22 cellular contexts compared by ENCODE assay signal in genomic region chr14:35506927-35507326, GRCh38. TPM values are rescaled to one million over a fixed set of nuclear protein-coding genes. Genes with fewer than 3 reads are reported as not detected.
A peak's percentile ranks its signal among the peaks of the same experiment; 100 is the strongest.
DNase-seq lines count a peak whose midpoint lies in the region; ATAC-seq lines count a peak whose summit lies in the region.
"Had no signal": no experiment of that assay in that cellular context is flagged by ENCODE, and none has a peak within 500 bp of the region (broad histone marks: within the 10 kb centered on the region; RNA-seq: fewer than 3 reads in every experiment).

No MANE protein-coding gene starts in this region.

- POLR2A ChIA-PET in activated CD4-positive, alpha-beta T cell treated with anti-CD3 and anti-CD28 coated beads, Interleukin-2, amount 10 ng/mL, durations not matched to agents 7 days and 5 days (lab: Charles Lee), result no interaction called here

- CTCF ChIA-PET in activated CD4-positive, alpha-beta T cell treated with anti-CD3 and anti-CD28 coated beads, Interleukin-2, amount 10 ng/mL, durations not matched to agents 7 days and 5 days (lab: Charles Lee), result no interaction called here

- peak; percentile 5 for DNase-seq in AG20443 (ENCODE audit: low spot score)
- peak; percentile 75 for DNase-seq in HCEC 1CT
- peak; percentile 16 for DNase-seq in UCSD-AML1 (lab: John Stamatoyannopoulos, UW; ENCODE audit: unreplicated experiment)
- DNase-seq in glomerular endothelial cell (ENCODE audit: extremely low read depth, low read depth, low spot score), result peak; percentile 23
- no peak for DNase-seq in activated CD4-positive, alpha-beta T cell treated with anti-CD3 and anti-CD28 coated beads, Interleukin-2, amount 10 ng/mL, durations not matched to agents 7 days and 5 days
- DNase-seq in NCI-H510A (lab: John Stamatoyannopoulos, UW), result no peak
- DNase-seq: activated CD4-positive, alpha-beta T cell treated with anti-CD3 and anti-CD28 coated beads for 48 hours; activated naive CD4-positive, alpha-beta T cell; anterior cingulate cortex; colonic mucosa; GOT3; Karpas-422; NCI-H1436 treated with DMSO at 0.1 percent for 48 hours; NCI-H2227 treated with DMSO at 0.1 percent for 48 hours; SIG-M5; stimulated activated CD4-positive, alpha-beta T cell treated with anti-CD3 and anti-CD28 coated beads, Interleukin-4, amount 100 ng/mL, for 24 hours; substantia nigra had no signal

- no peak overlapping the region for H3K27ac Mint-ChIP-seq in activated CD4-positive, alpha-beta T cell treated with anti-CD3 and anti-CD28 coated beads, Interleukin-2, amount 10 ng/mL, durations not matched to agents 7 days and 5 days

- peaks cover 16% of the 10 kb centered on the region for H3K27me3 Mint-ChIP-seq in activated CD4-positive, alpha-beta T cell treated with anti-CD3 and anti-CD28 coated beads, Interleukin-2, amount 10 ng/mL, durations not matched to agents 7 days and 5 days

- H3K4me1 Mint-ChIP-seq in activated CD4-positive, alpha-beta T cell treated with anti-CD3 and anti-CD28 coated beads, Interleukin-2, amount 10 ng/mL, durations not matched to agents 7 days and 5 days, result peaks cover 2% of the 10 kb centered on the region

- H3K4me3 Mint-ChIP-seq in activated CD4-positive, alpha-beta T cell treated with anti-CD3 and anti-CD28 coated beads, Interleukin-2, amount 10 ng/mL, durations not matched to agents 7 days and 5 days, result no peak overlapping the region

- ATAC-seq in HG03571 (IDR thresholded peaks at IDR 0.05; ENCODE audit: unreplicated experiment) (no peak), HG03565 (IDR thresholded peaks at IDR 0.05; ENCODE audit: unreplicated experiment) (no peak)
- ATAC-seq: sciatic nerve had no signal

- no peaks in the 10 kb centered on the region for H3K9me3 Mint-ChIP-seq in activated CD4-positive, alpha-beta T cell treated with anti-CD3 and anti-CD28 coated beads, Interleukin-2, amount 10 ng/mL, durations not matched to agents 7 days and 5 days

- no peaks in the 10 kb centered on the region for H3K36me3 Mint-ChIP-seq in activated CD4-positive, alpha-beta T cell treated with anti-CD3 and anti-CD28 coated beads, Interleukin-2, amount 10 ng/mL, durations not matched to agents 7 days and 5 days (ENCODE audit: low read depth)

RNA-seq across cellular contexts. Expression of gene INSM2, which starts 27.0 kb away (rescaled TPM):
- not detected in 2 replicates for total RNA-seq in glomerular endothelial cell
- not detected for total RNA-seq in activated CD4-positive, alpha-beta T cell treated with anti-CD3 and anti-CD28 coated beads, Interleukin-2, amount 10 ng/mL, durations not matched to agents 7 days and 5 days
- total RNA-seq: colonic mucosa; osteoblast; sciatic nerve; T-helper 2 cell treated with Interferon-gamma antibody and Interleukin-4, amounts not matched to agents 100 ng/mL and 5 ng/mL, for 36 hours had no signal

Comparison
In these comparisons a context has a peak if more than half of its experiments do, and no peak if none do; other contexts are left out.
1. DNase-seq: peak in AG20443 (single experiment), HCEC 1CT (single experiment), UCSD-AML1 (single experiment) and glomerular endothelial cell (single experiment); none in activated CD4-positive, alpha-beta T cell treated with anti-CD3 and anti-CD28 coated beads, Interleukin-2, amount 10 ng/mL, durations not matched to agents 7 days and 5 days (single experiment) and NCI-H510A (single experiment).